ENCODE assay signal across 20 cellular contexts in genomic region chr1:30140566-30140965, GRCh38.
"Had no signal": no experiment of that assay in that cellular context is flagged by ENCODE, and none has a peak within 500 bp of the region (broad histone marks: within the 10 kb centered on the region; RNA-seq: fewer than 3 reads in every experiment).

No MANE protein-coding gene starts in this region.

- H3K27ac ChIP-seq: RWPE1 had no signal

- H3K4me2 ChIP-seq: SK-N-SH had no signal

- H3K9ac ChIP-seq: SK-N-SH had no signal

- ATAC-seq: Panc1, PC-3 had no signal

- H3K9me3 ChIP-seq: SK-N-SH had no signal

- DNase-seq: KBM-7, MV-4-11, NCI-H1048, NCI-H1105, NCI-H1417, NCI-H1436 treated with DMSO at 0.1 percent for 48 hours, NCI-H1694, NCI-H187 treated with DMSO at 0.1 percent for 48 hours, NCI-H2029 treated with DMSO at 0.1 percent for 48 hours, NCI-H2171 treated with DMSO at 0.1 percent for 48 hours, NCI-H345, NCI-H446 treated with DMSO at 0.1 percent for 48 hours, NCI-H510A treated with DMSO at 0.1 percent for 48 hours, NCI-H526, NCI-H748 treated with DMSO at 0.1 percent for 48 hours, PC-3, SHP77, SK-N-SH had no signal
